Comparison of ENCODE assay signal across 30 cellular contexts in the genomic region with DNA sequence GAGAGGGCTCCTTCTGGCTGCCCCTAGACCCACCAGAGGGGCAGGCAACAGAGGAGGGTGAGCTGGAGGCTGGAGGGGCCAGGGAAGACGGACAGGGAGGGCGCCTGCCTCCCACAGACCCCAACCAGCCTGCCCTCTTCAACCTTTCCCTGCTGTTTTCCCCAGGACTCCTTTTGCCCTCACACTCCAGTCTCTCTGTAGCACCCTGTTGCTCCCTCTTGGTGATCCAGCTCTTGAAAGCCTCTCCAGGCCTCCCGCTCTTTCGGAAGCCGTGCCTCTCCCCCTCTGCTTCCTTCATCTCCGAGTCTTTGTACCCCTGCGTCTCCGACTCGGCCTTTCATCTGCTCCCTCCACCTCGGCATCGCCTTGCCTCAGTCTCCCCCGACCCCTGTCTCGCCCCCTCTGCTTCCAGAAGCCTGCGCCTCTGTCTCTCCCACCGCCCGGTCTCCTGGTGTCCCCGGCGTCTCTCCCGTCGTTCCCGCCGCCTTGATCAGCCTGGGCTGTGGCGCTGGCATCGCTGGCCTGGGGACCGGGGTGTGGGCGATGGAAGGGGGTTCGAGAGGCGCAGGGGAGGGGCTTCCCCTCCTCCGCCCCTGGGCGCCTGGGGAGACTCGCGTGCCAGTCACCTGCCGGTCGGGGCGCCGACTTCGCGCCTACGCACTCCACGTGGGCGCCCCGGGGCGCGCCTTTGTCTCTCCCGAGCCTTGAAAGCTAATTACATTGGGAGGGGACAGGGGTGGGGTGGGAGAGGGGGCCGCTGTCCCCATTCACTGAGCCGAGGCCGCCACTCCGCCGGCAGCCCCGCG. TPM values are rescaled to one million over a fixed set of nuclear protein-coding genes. Genes with fewer than 3 reads are reported as not detected.
DNase-seq lines count a peak whose midpoint lies in the region; ATAC-seq lines count a peak whose summit lies in the region.
"Had no signal": no experiment of that assay in that cellular context is flagged by ENCODE, and none has a peak within 500 bp of the region (broad histone marks: within the 10 kb centered on the region; RNA-seq: fewer than 3 reads in every experiment).

No MANE protein-coding gene starts in this region.

- no peak overlapping the region for H3K4me3 Mint-ChIP-seq in activated naive CD4-positive, alpha-beta T cell treated with anti-CD3 and anti-CD28 coated beads, Interleukin-2, amount 10 ng/mL, durations not matched to agents 7 days and 5 days
- H3K4me3 Mint-ChIP-seq in activated naive CD4-positive, alpha-beta T cell treated with anti-CD3 and anti-CD28 coated beads for 36 hours: no peak overlapping the region
- H3K4me3 Mint-ChIP-seq in stimulated activated effector memory CD8-positive, alpha-beta T cell treated with anti-CD3 and anti-CD28 coated beads, Interleukin-12 subunit alpha, Interleukin-12 subunit beta, amount 100 ng/mL, for 72 hours: peak overlapping the region; percentile 34
- no peak overlapping the region for H3K4me3 Mint-ChIP-seq in stimulated activated naive CD8-positive, alpha-beta T cell treated with anti-CD3 and anti-CD28 coated beads, Interleukin-15, amount 100 ng/mL, for 72 hours
- H3K4me3 Mint-ChIP-seq: activated CD4-positive, alpha-beta T cell treated with anti-CD3 and anti-CD28 coated beads, Interleukin-2, amount 10 ng/mL, durations not matched to agents 24 days and 14 days; T-helper 2 cell treated with Interferon-gamma antibody and Interleukin-4, amounts not matched to agents 5 μg/mL and 100 μg/mL, for 36 hours had no signal

- peak overlapping the region; percentile 26; the same call in 1 of the 2 replicates for H3K4me3 ChIP-seq in iPS DF 6.9 (ENCODE audit: low read length)
- H3K4me3 ChIP-seq: cardiac muscle cell, GM12878 had no signal

- peak; percentile 17 for DNase-seq in activated naive CD4-positive, alpha-beta T cell treated with anti-CD3 and anti-CD28 coated beads, Interleukin-2, amount 10 ng/mL, durations not matched to agents 7 days and 5 days
- DNase-seq in activated naive CD4-positive, alpha-beta T cell treated with anti-CD3 and anti-CD28 coated beads for 36 hours: no peak
- DNase-seq in NCI-H82 (lab: John Stamatoyannopoulos, UW) (peak; percentile 17), iPS DF 6.9 (ENCODE audit: low read depth, low spot score) (no peak), HCEC 1CT (no peak)
- no peak for DNase-seq in stimulated activated effector memory CD8-positive, alpha-beta T cell treated with anti-CD3 and anti-CD28 coated beads, Interleukin-12 subunit alpha, Interleukin-12 subunit beta, amount 100 ng/mL, for 72 hours (ENCODE audit: low spot score in 2 of 2)
- DNase-seq in stimulated activated naive CD8-positive, alpha-beta T cell treated with anti-CD3 and anti-CD28 coated beads, Interleukin-15, amount 100 ng/mL, for 72 hours: no peak
- DNase-seq: activated CD4-positive, alpha-beta T cell treated with anti-CD3 and anti-CD28 coated beads, Interleukin-2, amount 10 ng/mL, durations not matched to agents 24 days and 14 days; activated naive CD4-positive, alpha-beta T cell treated with anti-CD3 and anti-CD28 coated beads, Interleukin-2, amount 50 U/mL, for 16 hours; AML-193; anterior cingulate cortex; COR-L47; IMR-90; kidney glomerular epithelial cell; NCI-H1105 treated with DMSO at 0.1 percent for 48 hours; NCI-H2081; NCI-H510A; stimulated activated CD8-positive, alpha-beta memory T cell treated with anti-CD3 and anti-CD28 coated beads, Interleukin-4, amount 100 ng/mL, for 48 hours; trophoblast cell had no signal

- peaks cover 11% of the 10 kb centered on the region for H3K4me1 Mint-ChIP-seq in activated naive CD4-positive, alpha-beta T cell treated with anti-CD3 and anti-CD28 coated beads, Interleukin-2, amount 10 ng/mL, durations not matched to agents 7 days and 5 days
- peaks cover 20% of the 10 kb centered on the region for H3K4me1 Mint-ChIP-seq in activated naive CD4-positive, alpha-beta T cell treated with anti-CD3 and anti-CD28 coated beads for 36 hours (ENCODE audit: low read depth)
- peaks cover 17% of the 10 kb centered on the region for H3K4me1 Mint-ChIP-seq in stimulated activated effector memory CD8-positive, alpha-beta T cell treated with anti-CD3 and anti-CD28 coated beads, Interleukin-12 subunit alpha, Interleukin-12 subunit beta, amount 100 ng/mL, for 72 hours
- H3K4me1 Mint-ChIP-seq in stimulated activated naive CD8-positive, alpha-beta T cell treated with anti-CD3 and anti-CD28 coated beads, Interleukin-15, amount 100 ng/mL, for 72 hours: peaks cover 40% of the 10 kb centered on the region
- H3K4me1 Mint-ChIP-seq: endodermal cell had no signal

- H3K27me3 Mint-ChIP-seq in activated naive CD4-positive, alpha-beta T cell treated with anti-CD3 and anti-CD28 coated beads, Interleukin-2, amount 10 ng/mL, durations not matched to agents 7 days and 5 days: peaks cover 92% of the 10 kb centered on the region
- H3K27me3 Mint-ChIP-seq in activated naive CD4-positive, alpha-beta T cell treated with anti-CD3 and anti-CD28 coated beads for 36 hours (ENCODE audit: low read depth): peaks cover 64% of the 10 kb centered on the region
- H3K27me3 Mint-ChIP-seq in stimulated activated naive CD8-positive, alpha-beta T cell treated with anti-CD3 and anti-CD28 coated beads, Interleukin-15, amount 100 ng/mL, for 72 hours: peaks cover 97% of the 10 kb centered on the region

- no peak overlapping the region for H3K27ac ChIP-seq in iPS DF 6.9 (ENCODE audit: low read length)
- H3K27ac ChIP-seq: cardiac muscle cell, gastroesophageal sphincter, VCaP had no signal

- H3K27me3 ChIP-seq in iPS DF 6.9 (ENCODE audit: control insufficient read depth, insufficient read depth, low read length): peaks cover 73% of the 10 kb centered on the region

- intact Hi-C loops in activated naive CD4-positive, alpha-beta T cell treated with anti-CD3 and anti-CD28 coated beads for 36 hours (cut with micrococcal nuclease): no loop called here

- no peak overlapping the region for H3K27ac Mint-ChIP-seq in activated naive CD4-positive, alpha-beta T cell treated with anti-CD3 and anti-CD28 coated beads, Interleukin-2, amount 10 ng/mL, durations not matched to agents 7 days and 5 days
- no peak overlapping the region for H3K27ac Mint-ChIP-seq in activated naive CD4-positive, alpha-beta T cell treated with anti-CD3 and anti-CD28 coated beads for 36 hours
- H3K27ac Mint-ChIP-seq in stimulated activated effector memory CD8-positive, alpha-beta T cell treated with anti-CD3 and anti-CD28 coated beads, Interleukin-12 subunit alpha, Interleukin-12 subunit beta, amount 100 ng/mL, for 72 hours: no peak overlapping the region
- H3K27ac Mint-ChIP-seq in stimulated activated naive CD8-positive, alpha-beta T cell treated with anti-CD3 and anti-CD28 coated beads, Interleukin-15, amount 100 ng/mL, for 72 hours: no peak overlapping the region
- H3K27ac Mint-ChIP-seq: endodermal cell; T-helper 2 cell treated with Interferon-gamma antibody and Interleukin-4, amounts not matched to agents 5 μg/mL and 100 μg/mL, for 36 hours had no signal

- WGBS in iPS DF 6.9 (ENCODE audit: insufficient coverage, insufficient read length): no CpG with 5 or more reads among the region's 52 CpGs

- ATAC-seq in stimulated activated effector memory CD8-positive, alpha-beta T cell treated with anti-CD3 and anti-CD28 coated beads, Interleukin-12 subunit alpha, Interleukin-12 subunit beta, amount 100 ng/mL, for 72 hours: no peak
- no peak for ATAC-seq in stimulated activated naive CD8-positive, alpha-beta T cell treated with anti-CD3 and anti-CD28 coated beads, Interleukin-15, amount 100 ng/mL, for 72 hours
- ATAC-seq in HG02885 (IDR thresholded peaks at IDR 0.05; ENCODE audit: poor library complexity, unreplicated experiment): no peak
- ATAC-seq: gastroesophageal sphincter, GM12878 had no signal

- CTCF ChIA-PET in activated naive CD4-positive, alpha-beta T cell treated with anti-CD3 and anti-CD28 coated beads, Interleukin-2, amount 10 ng/mL, durations not matched to agents 7 days and 5 days (lab: Charles Lee): no interaction called here
- CTCF ChIA-PET in activated naive CD4-positive, alpha-beta T cell treated with anti-CD3 and anti-CD28 coated beads for 36 hours (lab: Charles Lee): no interaction called here

- H3K36me3 Mint-ChIP-seq in activated naive CD4-positive, alpha-beta T cell treated with anti-CD3 and anti-CD28 coated beads, Interleukin-2, amount 10 ng/mL, durations not matched to agents 7 days and 5 days: no peaks in the 10 kb centered on the region
- no peaks in the 10 kb centered on the region for H3K36me3 Mint-ChIP-seq in activated naive CD4-positive, alpha-beta T cell treated with anti-CD3 and anti-CD28 coated beads for 36 hours (ENCODE audit: low read depth)
- peaks cover 5% of the 10 kb centered on the region for H3K36me3 Mint-ChIP-seq in stimulated activated effector memory CD8-positive, alpha-beta T cell treated with anti-CD3 and anti-CD28 coated beads, Interleukin-12 subunit alpha, Interleukin-12 subunit beta, amount 100 ng/mL, for 72 hours

- H3K4me1 ChIP-seq in iPS DF 6.9 (ENCODE audit: control insufficient read depth, insufficient read depth, low read length): peaks cover 2% of the 10 kb centered on the region; the same call in 1 of the 2 replicates

- H3K36me3 ChIP-seq in iPS DF 6.9 (ENCODE audit: control insufficient read depth, insufficient read depth, low read length): no peaks in the 10 kb centered on the region
- H3K36me3 ChIP-seq: cardiac muscle cell, gastroesophageal sphincter had no signal

- H3K9me3 ChIP-seq in iPS DF 6.9 (ENCODE audit: control insufficient read depth, insufficient read depth, low read length): no peaks in the 10 kb centered on the region
- H3K9me3 ChIP-seq: gastroesophageal sphincter, SK-N-SH had no signal

- H3K9me3 Mint-ChIP-seq in activated naive CD4-positive, alpha-beta T cell treated with anti-CD3 and anti-CD28 coated beads, Interleukin-2, amount 10 ng/mL, durations not matched to agents 7 days and 5 days: no peaks in the 10 kb centered on the region
- H3K9me3 Mint-ChIP-seq in activated naive CD4-positive, alpha-beta T cell treated with anti-CD3 and anti-CD28 coated beads for 36 hours: no peaks in the 10 kb centered on the region
- no peaks in the 10 kb centered on the region for H3K9me3 Mint-ChIP-seq in stimulated activated effector memory CD8-positive, alpha-beta T cell treated with anti-CD3 and anti-CD28 coated beads, Interleukin-12 subunit alpha, Interleukin-12 subunit beta, amount 100 ng/mL, for 72 hours
- no peaks in the 10 kb centered on the region for H3K9me3 Mint-ChIP-seq in stimulated activated naive CD8-positive, alpha-beta T cell treated with anti-CD3 and anti-CD28 coated beads, Interleukin-15, amount 100 ng/mL, for 72 hours
- H3K9me3 Mint-ChIP-seq: activated CD4-positive, alpha-beta T cell treated with anti-CD3 and anti-CD28 coated beads, Interleukin-2, amount 10 ng/mL, durations not matched to agents 24 days and 14 days; T-helper 2 cell treated with Interferon-gamma antibody and Interleukin-4, amounts not matched to agents 5 μg/mL and 100 μg/mL, for 36 hours had no signal

RNA-seq across cellular contexts. Expression of a gene that starts 5.3 kb away (rescaled TPM):
- total RNA-seq in activated naive CD4-positive, alpha-beta T cell treated with anti-CD3 and anti-CD28 coated beads for 36 hours: not detected
- total RNA-seq: endodermal cell, gastroesophageal sphincter, GM12878, H4, IMR-90, lung microvascular endothelial cell, skeletal muscle tissue had no signal

RNA-seq across cellular contexts. Expression of a gene that starts 34.5 kb away (rescaled TPM):
- 10 to 100 TPM; 70.1 to 72.6 TPM for total RNA-seq in activated naive CD4-positive, alpha-beta T cell treated with anti-CD3 and anti-CD28 coated beads for 36 hours

Comparison
In these comparisons a context has a peak if more than half of its experiments do, and no peak if none do; other contexts are left out.
1. DNase-seq: peak in activated naive CD4-positive, alpha-beta T cell treated with anti-CD3 and anti-CD28 coated beads, Interleukin-2, amount 10 ng/mL, durations not matched to agents 7 days and 5 days (single experiment) and NCI-H82 (single experiment); none in activated naive CD4-positive, alpha-beta T cell treated with anti-CD3 and anti-CD28 coated beads for 36 hours (single experiment), iPS DF 6.9 (single experiment), stimulated activated effector memory CD8-positive, alpha-beta T cell treated with anti-CD3 and anti-CD28 coated beads, Interleukin-12 subunit alpha, Interleukin-12 subunit beta, amount 100 ng/mL, for 72 hours (0 of 2), stimulated activated naive CD8-positive, alpha-beta T cell treated with anti-CD3 and anti-CD28 coated beads, Interleukin-15, amount 100 ng/mL, for 72 hours (0 of 2) and HCEC 1CT (single experiment).